Comparison of ENCODE assay signal across 8 cellular contexts in the genomic region with DNA sequence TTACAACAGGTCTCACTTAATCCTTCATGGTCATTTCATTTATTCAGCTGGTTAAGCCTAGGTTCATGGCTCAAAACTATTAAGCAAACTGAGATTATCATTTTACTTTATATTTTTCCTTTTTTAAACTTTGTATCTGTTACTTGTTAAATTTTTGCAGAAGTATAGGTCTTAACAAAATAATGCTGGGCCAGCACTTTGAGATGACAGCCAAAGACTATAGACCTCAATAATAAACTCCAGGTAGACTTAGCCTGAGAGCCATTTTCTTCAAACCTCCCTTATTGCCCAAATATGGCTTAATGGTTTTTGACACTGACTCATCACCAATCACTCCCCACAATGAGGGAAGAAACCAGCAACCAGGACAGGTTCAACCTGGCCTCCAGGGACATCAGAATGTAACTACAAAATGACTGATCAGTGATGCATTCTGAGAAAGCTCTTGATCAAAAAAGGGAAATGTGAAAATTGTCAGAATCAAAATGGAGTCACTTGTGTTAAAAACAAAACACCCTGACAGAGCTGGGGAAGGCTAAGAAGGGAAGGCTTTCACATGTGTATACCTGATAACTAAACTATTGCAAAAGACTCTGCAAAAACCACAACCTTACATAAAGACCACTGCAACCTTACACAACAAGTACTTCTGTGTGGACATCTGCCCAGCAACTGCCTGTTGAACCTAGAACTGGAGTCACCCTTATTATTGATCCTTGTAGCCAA. TPM values are rescaled to one million over a fixed set of nuclear protein-coding genes. Genes with fewer than 3 reads are reported as not detected.
DNase-seq lines count a peak whose midpoint lies in the region; ATAC-seq and TF ChIP-seq lines count a peak whose summit lies in the region.

No MANE protein-coding gene starts in this region.

- intact Hi-C loops in mucosa of descending colon (cut with DNase I, micrococcal nuclease): no loop called here

- H3K27me3 ChIP-seq in mesenchymal stem cell (ENCODE audit: control insufficient read depth in 1 of 2, insufficient read depth in 1 of 2, low read length in 2 of 2): no peaks in the 10 kb centered on the region

- no peak overlapping the region for H2BK120ac ChIP-seq in mesenchymal stem cell (ENCODE audit: low read depth, low read length)

- H4K91ac ChIP-seq in mesenchymal stem cell (ENCODE audit: low read length): no peak overlapping the region

- no peak overlapping the region for H3K4ac ChIP-seq in mesenchymal stem cell (ENCODE audit: low read depth in 1 of 2, low read length in 2 of 2)

- H3K36me3 ChIP-seq in mesenchymal stem cell (ENCODE audit: control insufficient read depth in 1 of 2, insufficient read depth in 2 of 2, low read depth in 1 of 2, low read length in 2 of 2): no peaks in the 10 kb centered on the region
- H3K36me3 ChIP-seq in mucosa of descending colon (ENCODE audit: low read depth): no peaks in the 10 kb centered on the region

- H2AFZ ChIP-seq in mesenchymal stem cell (ENCODE audit: low read depth, low read length): no peak overlapping the region

- no peak overlapping the region for H2BK5ac ChIP-seq in mesenchymal stem cell (ENCODE audit: low read depth, low read length, poor library complexity, severe bottlenecking)

- no peak overlapping the region for H2AK5ac ChIP-seq in mesenchymal stem cell (ENCODE audit: low read length, severe bottlenecking)

- H3K4me1 ChIP-seq in mesenchymal stem cell (ENCODE audit: control insufficient read depth, insufficient read depth, low read depth, low read length) (peaks cover 5% of the 10 kb centered on the region), mucosa of descending colon (ENCODE audit: low read depth) (peaks cover 9% of the 10 kb centered on the region)

- H2BK15ac ChIP-seq in mesenchymal stem cell (ENCODE audit: low read depth, poor library complexity, severe bottlenecking): no peak overlapping the region

- no peak overlapping the region for H3K18ac ChIP-seq in mesenchymal stem cell (ENCODE audit: low read depth in 1 of 2, low read length in 2 of 2)

- peak; percentile 5 for DNase-seq in NCI-H146 (lab: John Stamatoyannopoulos, UW)
- no peak for DNase-seq in NCI-H146 treated with DMSO at 0.1 percent for 48 hours (lab: John Stamatoyannopoulos, UW; ENCODE audit: unreplicated experiment)
- peak; percentile 45 for DNase-seq in OCI-M1 (lab: John Stamatoyannopoulos, UW)
- DNase-seq in mesenchymal stem cell: peak; percentile 24
- DNase-seq in mucosa of descending colon: no peak
- no peak for DNase-seq in NCI-H2107 treated with DMSO at 0.1 percent for 48 hours (lab: John Stamatoyannopoulos, UW; ENCODE audit: unreplicated experiment)
- DNase-seq in NCI-H1417 treated with DMSO at 0.1 percent for 48 hours (lab: John Stamatoyannopoulos, UW): no peak

- H3K79me1 ChIP-seq in mesenchymal stem cell (replicated peaks; ENCODE audit: low read length, poor library complexity, severe bottlenecking): peaks cover 8% of the 10 kb centered on the region

- H3K9ac ChIP-seq in mesenchymal stem cell (ENCODE audit: low read length): no peak overlapping the region

- H3K4me3 ChIP-seq in mesenchymal stem cell (ENCODE audit: insufficient read depth in 1 of 2, low read depth in 1 of 2, low read length in 2 of 2) (no peak overlapping the region), mucosa of descending colon (no peak overlapping the region)

- H2BK12ac ChIP-seq in mesenchymal stem cell (ENCODE audit: low read length in 2 of 2): no peak overlapping the region

- H3K14ac ChIP-seq in mesenchymal stem cell (ENCODE audit: low read length in 2 of 2): no peak overlapping the region

- no peak overlapping the region for H3K23ac ChIP-seq in mesenchymal stem cell (ENCODE audit: low read length in 2 of 2)

- ATAC-seq in HG02870 (IDR thresholded peaks at IDR 0.05; ENCODE audit: unreplicated experiment) (peak; percentile 75), mucosa of descending colon (no peak)

- no peak overlapping the region for H4K8ac ChIP-seq in mesenchymal stem cell (ENCODE audit: low read length)

- H3K27ac ChIP-seq in mesenchymal stem cell (ENCODE audit: low read length, poor library complexity, severe bottlenecking): no peak overlapping the region

- no peak for TF ChIP-seq CTCF in mucosa of descending colon (IDR thresholded peaks at IDR 0.05)

- no peak overlapping the region for H3K4me2 ChIP-seq in mesenchymal stem cell (ENCODE audit: low read length, poor library complexity, severe bottlenecking)

- H3K9me3 ChIP-seq in mesenchymal stem cell (ENCODE audit: control insufficient read depth, low read length) (no peaks in the 10 kb centered on the region), mucosa of descending colon (no peaks in the 10 kb centered on the region)

RNA-seq across cellular contexts. Expression of a gene that starts 2.1 kb away (rescaled TPM):
- polyA plus RNA-seq in mesenchymal stem cell (2013, experiment 1 of 2): 13.0 TPM
- 12.2 TPM for polyA plus RNA-seq in mesenchymal stem cell (2013, experiment 2 of 2)
- 10 to 100 TPM in 2 of 3 donors, 1 to 10 TPM in 1; 7.3 to 16.8 (median 10.4) TPM for total RNA-seq in mucosa of descending colon

Comparison
In these comparisons a context has a peak if more than half of its experiments do, and no peak if none do; other contexts are left out.
1. DNase-seq: peak in NCI-H146 (single experiment), OCI-M1 (single experiment) and mesenchymal stem cell (single experiment); none in NCI-H146 treated with DMSO at 0.1 percent for 48 hours (single experiment), mucosa of descending colon (0 of 3), NCI-H2107 treated with DMSO at 0.1 percent for 48 hours (single experiment) and NCI-H1417 treated with DMSO at 0.1 percent for 48 hours (single experiment).